1 cellular context compared by ENCODE assay signal in genomic region chr12:112900298-112901145, GRCh38.
TF ChIP-seq lines count a peak whose summit lies in the region.

No MANE protein-coding gene starts in this region.

TF ChIP-seq in H1, 55 proteins besides CTCF, POLR2A, EP300 and RAD21 (continued from another document):
- TF ChIP-seq YY1 (IDR thresholded peaks at IDR 0.05; ENCODE audit: low read depth, low read length) (peak; percentile 58; the same call in 1 of the 2 replicates), KDM4A (IDR thresholded peaks at IDR 0.05; ENCODE audit: low read depth, low read length, severe bottlenecking) (no peak), NRF1 (IDR thresholded peaks at IDR 0.05; ENCODE audit: low read depth, low read length) (no peak), TEAD4 (IDR thresholded peaks at IDR 0.05; ENCODE audit: low read depth, low read length) (0 out of 2 replicates have a peak, but pooled peaks have one; percentile 6), TCF12 (IDR thresholded peaks at IDR 0.05; ENCODE audit: low read depth, low read length) (0 out of 2 replicates have a peak, but pooled peaks have one; percentile 46), MAFK (IDR thresholded peaks at IDR 0.05; ENCODE audit: low read depth, low read length) (no peak), HDAC2 (IDR thresholded peaks at IDR 0.05; ENCODE audit: borderline replicate concordance in 1 of 2, low read depth in 2 of 2, low read length in 2 of 2) (peak in 1 of 2 experiments; percentile 69; a peak in 1 of 4 replicates), NANOG (IDR thresholded peaks at IDR 0.05; ENCODE audit: insufficient read depth, low read depth, low read length, poor library complexity, severe bottlenecking) (no peak), KDM5A (IDR thresholded peaks at IDR 0.05; ENCODE audit: low read length) (no peak), HDAC6 (IDR thresholded peaks at IDR 0.05; ENCODE audit: low read depth, low read length) (no peak), SIN3A (conservative IDR thresholded peaks at IDR 0.05 in 1 of 2, IDR thresholded peaks at IDR 0.05 in 1 of 2; ENCODE audit: low read depth in 1 of 2, low read length in 2 of 2) (0 out of 4 replicates have a peak, but pooled peaks of 1 of the 2 experiments have one; percentile 67), SP4 (IDR thresholded peaks at IDR 0.05; ENCODE audit: low read length) (no peak), CHD2 (IDR thresholded peaks at IDR 0.05; ENCODE audit: low read length) (no peak), EZH2 (IDR thresholded peaks at IDR 0.05; ENCODE audit: low read depth, low read length, severe bottlenecking) (no peak), KDM1A (IDR thresholded peaks at IDR 0.05; ENCODE audit: borderline replicate concordance, low read length) (peak; percentile 15; the same call in 1 of the 2 replicates), SP2 (IDR thresholded peaks at IDR 0.05; ENCODE audit: low read length) (no peak), CBX5 (IDR thresholded peaks at IDR 0.05; ENCODE audit: low read depth, low read length) (no peak), EGR1 (IDR thresholded peaks at IDR 0.05; ENCODE audit: borderline replicate concordance, low read depth, low read length) (0 out of 2 replicates have a peak, but pooled peaks have one; percentile 20), JUN (IDR thresholded peaks at IDR 0.05; ENCODE audit: low read depth, low read length) (no peak), BRCA1 (IDR thresholded peaks at IDR 0.05; ENCODE audit: low read depth, low read length) (no peak), POU5F1 (IDR thresholded peaks at IDR 0.05; ENCODE audit: low read depth, low read length) (no peak), GTF2F1 (IDR thresholded peaks at IDR 0.05; ENCODE audit: borderline replicate concordance, low read depth, low read length) (no peak), CHD7 (IDR thresholded peaks at IDR 0.05; ENCODE audit: insufficient replicate concordance, low read length) (no peak), SRF (IDR thresholded peaks at IDR 0.05; ENCODE audit: low read depth, low read length) (peak; percentile 78), GABPA (IDR thresholded peaks at IDR 0.05; ENCODE audit: borderline replicate concordance, insufficient read depth, low read length) (no peak), RXRA (IDR thresholded peaks at IDR 0.05; ENCODE audit: insufficient read depth, low read depth, low read length) (no peak)
- TF ChIP-seq, protein P1, sequence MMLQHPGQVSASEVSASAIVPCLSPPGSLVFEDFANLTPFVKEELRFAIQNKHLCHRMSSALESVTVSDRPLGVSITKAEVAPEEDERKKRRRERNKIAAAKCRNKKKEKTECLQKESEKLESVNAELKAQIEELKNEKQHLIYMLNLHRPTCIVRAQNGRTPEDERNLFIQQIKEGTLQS (IDR thresholded peaks at IDR 0.05; ENCODE audit: insufficient read depth, low read depth, low read length): no peak
